In the genomic region with DNA sequence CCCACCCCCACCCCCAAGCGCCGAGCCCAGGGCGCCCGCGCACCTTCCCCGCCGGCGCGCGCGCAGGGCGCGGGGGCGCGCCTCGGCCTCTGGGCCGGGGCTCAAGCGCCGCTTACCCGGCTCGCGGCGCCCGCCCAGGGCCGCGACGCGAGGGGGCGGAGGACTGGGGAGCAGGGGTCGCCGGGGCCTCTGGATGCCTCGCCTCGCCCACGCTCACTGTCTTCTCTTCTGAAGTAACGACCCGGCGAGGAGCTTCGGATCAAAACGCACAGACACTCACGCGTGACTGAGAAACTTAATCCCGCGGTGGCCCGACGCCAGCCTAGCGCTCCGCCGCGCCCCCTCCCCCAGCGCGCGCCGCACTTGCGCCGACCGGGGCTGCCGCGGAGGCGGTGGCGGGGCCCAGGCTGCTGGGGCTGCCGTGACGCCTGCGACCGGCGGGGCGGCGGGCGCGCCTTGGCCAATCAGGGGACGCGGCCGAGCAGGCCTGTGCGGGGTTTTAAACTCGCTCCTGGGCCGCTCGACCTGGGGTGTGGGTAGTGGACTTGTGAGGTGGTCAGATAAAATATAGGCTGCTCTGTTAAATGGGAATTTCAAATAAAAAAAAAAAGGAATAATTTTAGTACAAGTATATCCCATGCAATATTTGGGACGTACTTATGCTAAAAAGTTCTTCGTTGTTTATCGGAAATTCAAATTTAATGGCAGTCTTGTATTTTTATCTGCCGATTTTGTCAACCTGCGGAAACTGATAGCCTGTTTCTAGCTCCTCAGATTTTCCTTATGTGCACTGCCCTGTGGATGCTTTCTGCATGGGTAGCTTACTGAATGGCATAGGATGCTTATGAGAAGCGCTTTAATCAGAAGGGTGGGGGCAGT, we compare ENCODE assay signal across 8 cellular contexts. TPM values are rescaled to one million over a fixed set of nuclear protein-coding genes. Genes with fewer than 3 reads are reported as not detected.
DNase-seq lines count a peak whose midpoint lies in the region; ATAC-seq lines count a peak whose summit lies in the region.

A gene with protein sequence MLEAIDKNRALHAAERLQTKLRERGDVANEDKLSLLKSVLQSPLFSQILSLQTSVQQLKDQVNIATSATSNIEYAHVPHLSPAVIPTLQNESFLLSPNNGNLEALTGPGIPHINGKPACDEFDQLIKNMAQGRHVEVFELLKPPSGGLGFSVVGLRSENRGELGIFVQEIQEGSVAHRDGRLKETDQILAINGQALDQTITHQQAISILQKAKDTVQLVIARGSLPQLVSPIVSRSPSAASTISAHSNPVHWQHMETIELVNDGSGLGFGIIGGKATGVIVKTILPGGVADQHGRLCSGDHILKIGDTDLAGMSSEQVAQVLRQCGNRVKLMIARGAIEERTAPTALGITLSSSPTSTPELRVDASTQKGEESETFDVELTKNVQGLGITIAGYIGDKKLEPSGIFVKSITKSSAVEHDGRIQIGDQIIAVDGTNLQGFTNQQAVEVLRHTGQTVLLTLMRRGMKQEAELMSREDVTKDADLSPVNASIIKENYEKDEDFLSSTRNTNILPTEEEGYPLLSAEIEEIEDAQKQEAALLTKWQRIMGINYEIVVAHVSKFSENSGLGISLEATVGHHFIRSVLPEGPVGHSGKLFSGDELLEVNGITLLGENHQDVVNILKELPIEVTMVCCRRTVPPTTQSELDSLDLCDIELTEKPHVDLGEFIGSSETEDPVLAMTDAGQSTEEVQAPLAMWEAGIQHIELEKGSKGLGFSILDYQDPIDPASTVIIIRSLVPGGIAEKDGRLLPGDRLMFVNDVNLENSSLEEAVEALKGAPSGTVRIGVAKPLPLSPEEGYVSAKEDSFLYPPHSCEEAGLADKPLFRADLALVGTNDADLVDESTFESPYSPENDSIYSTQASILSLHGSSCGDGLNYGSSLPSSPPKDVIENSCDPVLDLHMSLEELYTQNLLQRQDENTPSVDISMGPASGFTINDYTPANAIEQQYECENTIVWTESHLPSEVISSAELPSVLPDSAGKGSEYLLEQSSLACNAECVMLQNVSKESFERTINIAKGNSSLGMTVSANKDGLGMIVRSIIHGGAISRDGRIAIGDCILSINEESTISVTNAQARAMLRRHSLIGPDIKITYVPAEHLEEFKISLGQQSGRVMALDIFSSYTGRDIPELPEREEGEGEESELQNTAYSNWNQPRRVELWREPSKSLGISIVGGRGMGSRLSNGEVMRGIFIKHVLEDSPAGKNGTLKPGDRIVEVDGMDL (N-terminal part only) (minus strand): TSS at position 409 of the 879 bp plus-strand sequence. CDS start 29,377 bp downstream, outside the sequence.

- peaks cover 42% of the 10 kb centered on the region for H3K79me2 ChIP-seq in GM23248 (ENCODE audit: insufficient read depth)

- peak within 1 kb of the TSS; percentile 95 for H3K4me2 ChIP-seq in GM23248 (ENCODE audit: unreplicated experiment)

- peak within 1 kb of the TSS; percentile 94 for H2AFZ ChIP-seq in GM23248

- peaks cover 19 to 45% of the 10 kb centered on the region in 2 donors for H3K27me3 Mint-ChIP-seq in stimulated activated naive B cell treated with anti-CD40 and anti-IgM and Interleukin-4, amounts not matched to agents 10 μg/mL and 1 μg/mL and 100 μg/mL, for 72 hours

- no peaks in the 10 kb centered on the region for H4K20me1 ChIP-seq in GM23248 (ENCODE audit: insufficient read depth)

- H3K4me1 ChIP-seq in GM23248 (ENCODE audit: insufficient read depth) (peaks cover 53% of the 10 kb centered on the region), duodenal mucosa (ENCODE audit: control insufficient read depth in 1 of 2, insufficient read depth in 2 of 2, low read length in 2 of 2) (no peaks in the 10 kb centered on the region), subcutaneous abdominal adipose tissue (ENCODE audit: control insufficient read depth in 5 of 5, insufficient read depth in 5 of 5, low read length in 5 of 5) (peaks cover 4 to 15% (median 13%) of the 10 kb centered on the region in 5 donors)

- H3K27ac Mint-ChIP-seq in stimulated activated naive B cell treated with anti-CD40 and anti-IgM and Interleukin-4, amounts not matched to agents 10 μg/mL and 1 μg/mL and 100 μg/mL, for 72 hours: no peak within 1 kb of the TSS

- H3K9me3 ChIP-seq in GM23248 (ENCODE audit: low read depth) (no peaks in the 10 kb centered on the region), duodenal mucosa (ENCODE audit: control insufficient read depth in 1 of 2, low read length in 2 of 2) (no peaks in the 10 kb centered on the region), subcutaneous abdominal adipose tissue (ENCODE audit: control insufficient read depth in 5 of 5, low read length in 5 of 5) (no peaks in the 10 kb centered on the region)

- peaks cover 59% of the 10 kb centered on the region for H3F3A ChIP-seq in GM23248 (ENCODE audit: insufficient read depth)

- 3% methylated on average over 58 to 73 of the region's 82 CpGs for WGBS in GM23248 (ENCODE audit: low coverage in 1 of 2, low lambda C conversion rate in 2 of 2, missing lambda C conversion rate in 2 of 2), 2 experiments

- no peaks in the 10 kb centered on the region for H3K36me3 ChIP-seq in GM23248 (ENCODE audit: low read depth)
- H3K36me3 ChIP-seq in duodenal mucosa (ENCODE audit: control insufficient read depth in 1 of 2, insufficient read depth in 2 of 2, low read length in 2 of 2): no peaks in the 10 kb centered on the region
- no peaks in the 10 kb centered on the region for H3K36me3 ChIP-seq in subcutaneous abdominal adipose tissue (ENCODE audit: control insufficient read depth in 5 of 5, insufficient read depth in 5 of 5, low read length in 5 of 5)

- H3K4me3 ChIP-seq in GM23248 (peak within 1 kb of the TSS; percentile 89), duodenal mucosa (ENCODE audit: low read depth in 1 of 2, low read length in 2 of 2) (peak within 1 kb of the TSS; percentile 56 to 62), subcutaneous abdominal adipose tissue (ENCODE audit: low read depth in 1 of 5, low read length in 5 of 5) (peak within 1 kb of the TSS; percentile 73 to 93 (median 88))

- peaks cover 4 to 9% of the 10 kb centered on the region in 2 donors for H3K9me3 Mint-ChIP-seq in stimulated activated naive B cell treated with anti-CD40 and anti-IgM and Interleukin-4, amounts not matched to agents 10 μg/mL and 1 μg/mL and 100 μg/mL, for 72 hours

- peak within 1 kb of the TSS; percentile 84 for H3K27ac ChIP-seq in GM23248
- H3K27ac ChIP-seq in duodenal mucosa (ENCODE audit: low read depth, low read length): peak within 1 kb of the TSS; percentile 66
- peak within 1 kb of the TSS; percentile 91 for H3K27ac ChIP-seq in subcutaneous abdominal adipose tissue (ENCODE audit: low read depth, low read length)

- in situ Hi-C loops in GM23248 (cut with MboI): no loop called here

- H3K4me3 Mint-ChIP-seq in stimulated activated naive B cell treated with anti-CD40 and anti-IgM and Interleukin-4, amounts not matched to agents 10 μg/mL and 1 μg/mL and 100 μg/mL, for 72 hours: peak within 1 kb of the TSS in 1 of 2 donors; percentile 3

- ATAC-seq in stimulated activated naive B cell treated with anti-CD40 and anti-IgM and Interleukin-4, amounts not matched to agents 10 μg/mL and 1 μg/mL and 100 μg/mL, for 72 hours (replicated peaks): no peak
- ATAC-seq in HG03442 (IDR thresholded peaks at IDR 0.05; ENCODE audit: unreplicated experiment) (no peak), HG02870 (IDR thresholded peaks at IDR 0.05; ENCODE audit: unreplicated experiment) (no peak)

- no peaks in the 10 kb centered on the region for H3K9me2 ChIP-seq in GM23248 (ENCODE audit: insufficient read depth)

- no peaks in the 10 kb centered on the region for H3K36me3 Mint-ChIP-seq in stimulated activated naive B cell treated with anti-CD40 and anti-IgM and Interleukin-4, amounts not matched to agents 10 μg/mL and 1 μg/mL and 100 μg/mL, for 72 hours

- H3K4me1 Mint-ChIP-seq in stimulated activated naive B cell treated with anti-CD40 and anti-IgM and Interleukin-4, amounts not matched to agents 10 μg/mL and 1 μg/mL and 100 μg/mL, for 72 hours: no peaks in the 10 kb centered on the region

- H3K9ac ChIP-seq in GM23248 (peak within 1 kb of the TSS; percentile 93), duodenal mucosa (ENCODE audit: low read depth in 1 of 2, low read length in 2 of 2) (peak within 1 kb of the TSS in 1 of 2 donors; percentile 18), subcutaneous abdominal adipose tissue (ENCODE audit: low read length in 5 of 5) (peak within 1 kb of the TSS; percentile 42 to 89 (median 70))

- DNase-seq in GM23248: peak; percentile 85
- DNase-seq in NCI-H748 (lab: John Stamatoyannopoulos, UW; ENCODE audit: unreplicated experiment): peak; percentile 90
- peak; percentile 95 for DNase-seq in left kidney (ENCODE audit: low read depth, low spot score)
- DNase-seq in stimulated activated naive B cell treated with anti-CD40 and anti-IgM and Interleukin-4, amounts not matched to agents 10 μg/mL and 1 μg/mL and 100 μg/mL, for 72 hours: no peak

- H3K27me3 ChIP-seq in GM23248 (replicated peaks; ENCODE audit: insufficient read depth) (no peaks in the 10 kb centered on the region), duodenal mucosa (ENCODE audit: control insufficient read depth in 1 of 2, insufficient read depth in 2 of 2, low read length in 2 of 2) (peaks cover 0 to 7% of the 10 kb centered on the region in 2 donors), subcutaneous abdominal adipose tissue (ENCODE audit: control insufficient read depth in 5 of 5, insufficient read depth in 4 of 5, low read length in 5 of 5) (no peaks in the 10 kb centered on the region)

RNA-seq across cellular contexts. Expression of the gene that starts here (rescaled TPM):
- total RNA-seq in GM23248 (2014; rRNA removed; shearing (Covaris generic)): 29.2 and 31.9 TPM in 2 replicates
- polyA plus RNA-seq in GM23248 (2016; fragmentation: Nextera tagmentation; extraction: Ambion mirVana): 14.9 and 17.2 TPM in 2 replicates
